10 cellular contexts compared by ENCODE assay signal in the genomic region with DNA sequence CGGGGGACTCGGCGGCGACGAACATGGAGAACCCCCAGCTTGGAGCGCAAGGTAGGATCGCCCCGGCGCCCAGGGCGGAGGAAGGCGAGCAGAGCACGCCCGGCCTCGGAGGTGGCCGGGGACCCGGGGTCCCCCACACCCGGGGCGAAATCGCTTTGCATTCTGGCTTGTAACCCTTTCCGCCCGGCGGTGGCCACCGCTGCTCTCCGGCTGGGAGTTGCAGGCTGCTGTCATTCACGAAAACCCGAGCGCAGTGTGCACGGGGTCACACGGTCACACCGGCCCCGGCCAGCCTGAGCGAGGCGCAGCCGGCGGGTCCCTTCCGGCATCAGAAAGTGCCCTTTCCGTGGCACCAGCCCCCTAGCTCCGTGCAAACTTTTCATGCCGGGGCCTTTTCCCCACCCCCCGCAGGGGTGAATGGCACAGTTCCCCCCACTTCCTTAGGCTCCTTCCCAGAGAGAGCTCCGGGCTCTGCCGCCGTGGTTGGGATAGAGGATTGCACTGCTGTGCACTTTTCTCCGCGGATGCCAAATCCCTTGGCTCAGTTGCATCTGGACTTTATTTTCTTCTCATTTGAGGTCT. TPM values are rescaled to one million over a fixed set of nuclear protein-coding genes. Genes with fewer than 3 reads are reported as not detected.
DNase-seq lines count a peak whose midpoint lies in the region; ATAC-seq and TF ChIP-seq lines count a peak whose summit lies in the region.
"Had no signal": no experiment of that assay in that cellular context is flagged by ENCODE, and none has a peak within 500 bp of the region (broad histone marks: within the 10 kb centered on the region; RNA-seq: fewer than 3 reads in every experiment).

No MANE protein-coding gene starts in this region.

- H3K23ac ChIP-seq in neuronal stem cell (ENCODE audit: low read depth, low read length, poor library complexity) = no peak overlapping the region

- H3K14ac ChIP-seq in neuronal stem cell (ENCODE audit: low read length) = no peak overlapping the region

- H3K4me2 ChIP-seq in neuronal stem cell (ENCODE audit: insufficient read depth, low read length, poor library complexity, severe bottlenecking) = peak overlapping the region; percentile 86

- no peaks in the 10 kb centered on the region for H3K9me3 ChIP-seq in neuronal stem cell (replicated peaks in 1 of 2; ENCODE audit: control insufficient read depth in 2 of 2, insufficient read depth in 1 of 2, low read depth in 1 of 2, low read length in 2 of 2)

- H3K9ac ChIP-seq in neuronal stem cell (ENCODE audit: low read depth, low read length, poor library complexity) = peak overlapping the region; percentile 78

- peak overlapping the region; percentile 88 for H2AFZ ChIP-seq in neuronal stem cell (ENCODE audit: low read length)

- WGBS in neuronal stem cell (ENCODE audit: extremely low coverage in 2 of 2, insufficient read length in 2 of 2, insufficient replicate concordance in 1 of 2), 2 donors = no CpG with 5 or more reads among the region's 45 CpGs

- ATAC-seq in GM18867 (IDR thresholded peaks at IDR 0.05; ENCODE audit: unreplicated experiment) = no peak

- H2BK120ac ChIP-seq in neuronal stem cell (ENCODE audit: low read depth, low read length) = no peak overlapping the region

- H3K4me1 ChIP-seq in neuronal stem cell (ENCODE audit: control insufficient read depth in 2 of 2, insufficient read depth in 1 of 2, low read depth in 1 of 2, low read length in 2 of 2) = peaks cover 31 to 40% of the 10 kb centered on the region in 2 donors

- TF ChIP-seq CTCF in fibroblast of the aortic adventitia (IDR thresholded peaks at IDR 0.05; ENCODE audit: insufficient read depth, low read length) = no peak

- peak overlapping the region; percentile 57 for H3K4me3 ChIP-seq in fibroblast of the aortic adventitia (ENCODE audit: low read depth, low read length)
- peak overlapping the region; percentile 61 to 92 for H3K4me3 ChIP-seq in neuronal stem cell (ENCODE audit: low read length in 2 of 2)

- H3K79me1 ChIP-seq in neuronal stem cell (ENCODE audit: low read depth, low read length) = no peaks in the 10 kb centered on the region

- DNase-seq in COLO668 (lab: John Stamatoyannopoulos, UW; ENCODE audit: unreplicated experiment) = peak; percentile 35
- peak; percentile 9 for DNase-seq in KBM-7
- DNase-seq in fibroblast of the aortic adventitia (ENCODE audit: low read depth) = peak; percentile 15
- DNase-seq in neuronal stem cell (ENCODE audit: low spot score) = peak; percentile 48
- no peak for DNase-seq in NCI-H82 treated with DMSO at 0.1 percent for 48 hours (lab: John Stamatoyannopoulos, UW; ENCODE audit: unreplicated experiment)
- no peak for DNase-seq in middle frontal gyrus (ENCODE audit: extremely low spot score, low spot score)
- DNase-seq in H4 (ENCODE audit: low spot score) = no peak
- DNase-seq: NCI-H2029 treated with DMSO at 0.1 percent for 48 hours; stimulated activated CD4-positive, alpha-beta T cell treated with anti-CD3 and anti-CD28 coated beads, Interleukin-1b, Interleukin-23, amount 100 ng/mL, for 48 hours had no signal

- no peak overlapping the region for H3K4ac ChIP-seq in neuronal stem cell (ENCODE audit: low read length)

- no peak overlapping the region for H2BK12ac ChIP-seq in neuronal stem cell (ENCODE audit: low read length)

- peak overlapping the region; percentile 78 for H2BK15ac ChIP-seq in neuronal stem cell (ENCODE audit: low read length)

- in situ Hi-C loops in KBM-7 (cut with MboI; ENCODE audit: low pct_unique_long_range_greater_than_20kb, low sequenced_read_pairs) = no loop called here

- H4K8ac ChIP-seq in neuronal stem cell (ENCODE audit: low read depth, low read length) = no peak overlapping the region

- peak overlapping the region; percentile 97 for H2BK5ac ChIP-seq in neuronal stem cell (ENCODE audit: low read length)

- H4K91ac ChIP-seq in neuronal stem cell (ENCODE audit: low read depth, low read length, poor library complexity) = no peak overlapping the region

- peak overlapping the region; percentile 98 for H3K18ac ChIP-seq in neuronal stem cell (ENCODE audit: low read length)

- peaks cover 0 to 19% of the 10 kb centered on the region in 2 donors for H3K36me3 ChIP-seq in neuronal stem cell (replicated peaks in 1 of 2; ENCODE audit: control insufficient read depth in 2 of 2, insufficient read depth in 2 of 2, low read length in 2 of 2)

- no peak overlapping the region for H2AK5ac ChIP-seq in neuronal stem cell (ENCODE audit: low read depth, low read length)

- H3K27ac ChIP-seq in neuronal stem cell (replicated peaks; ENCODE audit: low read length) = peak overlapping the region; percentile 71

- H3K27me3 ChIP-seq in neuronal stem cell (ENCODE audit: control insufficient read depth in 3 of 3, insufficient read depth in 3 of 3, low read depth in 1 of 3, low read length in 3 of 3) = no peaks in the 10 kb centered on the region

RNA-seq across cellular contexts. Expression of a gene that starts 0.8 kb away (rescaled TPM):
- total RNA-seq in fibroblast of the aortic adventitia (ENCODE audit: low replicate concordance) = 3.9 and 23.6 TPM in 2 replicates
- polyA plus RNA-seq in neuronal stem cell (2013, experiment 1 of 2) = 10.4 TPM
- 11.4 TPM for polyA plus RNA-seq in neuronal stem cell (2013, experiment 2 of 2)
- total RNA-seq in H4 (2014; rRNA removed; shearing (Covaris generic)) = 0.51 and 1.6 TPM in 2 replicates

Comparison
In these comparisons a context has a peak if more than half of its experiments do, and no peak if none do; other contexts are left out.
1. DNase-seq: peak in COLO668 (single experiment), KBM-7 (single experiment), fibroblast of the aortic adventitia (single experiment) and neuronal stem cell (single experiment); none in NCI-H82 treated with DMSO at 0.1 percent for 48 hours (single experiment), middle frontal gyrus (single experiment) and H4 (single experiment).